Comparison of ENCODE assay signal across 2 cellular contexts in the genomic region with DNA sequence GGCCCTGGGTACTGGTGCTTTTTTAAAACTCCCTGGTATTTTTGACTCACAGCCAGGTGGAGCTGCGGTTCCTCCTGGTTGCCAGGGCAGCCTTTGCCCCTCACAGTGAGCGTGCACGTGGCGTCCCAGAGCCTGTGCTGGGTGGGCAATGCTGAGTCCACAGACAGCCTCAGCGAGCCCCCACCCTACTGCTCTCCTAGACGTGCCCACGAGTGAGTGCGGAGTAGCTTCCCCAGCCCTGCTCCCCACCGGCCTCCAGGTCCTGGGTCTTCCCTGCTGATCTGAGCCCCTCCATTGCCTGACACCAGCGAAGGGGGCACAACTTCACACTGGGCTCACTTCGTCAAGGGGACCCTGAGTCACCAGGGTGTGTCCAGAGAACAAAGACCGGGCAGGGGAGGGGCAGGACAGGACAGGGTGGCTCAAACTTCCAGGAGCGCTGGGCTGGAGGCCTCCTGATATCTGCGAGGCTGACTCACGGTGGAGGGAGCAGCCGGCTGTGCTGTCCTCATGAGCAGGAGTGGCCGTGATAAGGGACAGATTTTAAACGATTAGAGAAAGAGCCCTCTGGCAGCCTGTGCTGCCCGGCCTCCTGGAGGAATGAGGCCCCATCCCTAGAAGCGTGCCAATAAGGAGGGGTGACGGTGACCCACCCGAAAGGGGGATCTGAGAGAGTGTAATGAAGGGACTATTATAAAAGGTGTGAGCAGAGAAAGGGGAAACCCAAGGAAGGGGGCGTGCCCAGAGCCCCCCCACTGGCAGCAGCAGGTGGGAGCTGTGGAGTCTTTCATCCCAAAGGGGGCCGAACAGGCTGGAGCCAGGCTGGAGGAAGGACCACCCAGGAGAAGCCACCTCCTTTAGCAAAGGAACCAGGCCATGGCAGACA.
TF ChIP-seq lines count a peak whose summit lies in the region.

No MANE protein-coding gene starts in this region.

TF ChIP-seq in SK-N-SH, 30 proteins besides CTCF, POLR2A, EP300 and RAD21 (continued from another document):
- TF ChIP-seq, protein P1, sequence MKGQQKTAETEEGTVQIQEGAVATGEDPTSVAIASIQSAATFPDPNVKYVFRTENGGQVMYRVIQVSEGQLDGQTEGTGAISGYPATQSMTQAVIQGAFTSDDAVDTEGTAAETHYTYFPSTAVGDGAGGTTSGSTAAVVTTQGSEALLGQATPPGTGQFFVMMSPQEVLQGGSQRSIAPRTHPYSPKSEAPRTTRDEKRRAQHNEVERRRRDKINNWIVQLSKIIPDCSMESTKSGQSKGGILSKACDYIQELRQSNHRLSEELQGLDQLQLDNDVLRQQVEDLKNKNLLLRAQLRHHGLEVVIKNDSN (IDR thresholded peaks at IDR 0.05; ENCODE audit: borderline replicate concordance, low read depth): no peak
- TF ChIP-seq GATA2 (CRISPR knock-in tag; IDR thresholded peaks at IDR 0.05): 0 out of 2 replicates have a peak, but pooled peaks have one; percentile 15

TF ChIP-seq in SK-N-SH treated with all-trans-retinoic acid at 6 μM for 48 hours, 23 proteins besides CTCF, POLR2A, EP300 and RAD21 (continued from another document):
- TF ChIP-seq, protein P2, sequence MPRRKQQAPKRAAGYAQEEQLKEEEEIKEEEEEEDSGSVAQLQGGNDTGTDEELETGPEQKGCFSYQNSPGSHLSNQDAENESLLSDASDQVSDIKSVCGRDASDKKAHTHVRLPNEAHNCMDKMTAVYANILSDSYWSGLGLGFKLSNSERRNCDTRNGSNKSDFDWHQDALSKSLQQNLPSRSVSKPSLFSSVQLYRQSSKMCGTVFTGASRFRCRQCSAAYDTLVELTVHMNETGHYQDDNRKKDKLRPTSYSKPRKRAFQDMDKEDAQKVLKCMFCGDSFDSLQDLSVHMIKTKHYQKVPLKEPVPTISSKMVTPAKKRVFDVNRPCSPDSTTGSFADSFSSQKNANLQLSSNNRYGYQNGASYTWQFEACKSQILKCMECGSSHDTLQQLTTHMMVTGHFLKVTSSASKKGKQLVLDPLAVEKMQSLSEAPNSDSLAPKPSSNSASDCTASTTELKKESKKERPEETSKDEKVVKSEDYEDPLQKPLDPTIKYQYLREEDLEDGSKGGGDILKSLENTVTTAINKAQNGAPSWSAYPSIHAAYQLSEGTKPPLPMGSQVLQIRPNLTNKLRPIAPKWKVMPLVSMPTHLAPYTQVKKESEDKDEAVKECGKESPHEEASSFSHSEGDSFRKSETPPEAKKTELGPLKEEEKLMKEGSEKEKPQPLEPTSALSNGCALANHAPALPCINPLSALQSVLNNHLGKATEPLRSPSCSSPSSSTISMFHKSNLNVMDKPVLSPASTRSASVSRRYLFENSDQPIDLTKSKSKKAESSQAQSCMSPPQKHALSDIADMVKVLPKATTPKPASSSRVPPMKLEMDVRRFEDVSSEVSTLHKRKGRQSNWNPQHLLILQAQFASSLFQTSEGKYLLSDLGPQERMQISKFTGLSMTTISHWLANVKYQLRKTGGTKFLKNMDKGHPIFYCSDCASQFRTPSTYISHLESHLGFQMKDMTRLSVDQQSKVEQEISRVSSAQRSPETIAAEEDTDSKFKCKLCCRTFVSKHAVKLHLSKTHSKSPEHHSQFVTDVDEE (CRISPR knock-in tag; IDR thresholded peaks at IDR 0.05): no peak
- TF ChIP-seq ZNF70 (CRISPR knock-in tag; IDR thresholded peaks at IDR 0.05): no peak
- no peak for TF ChIP-seq ISL1 (CRISPR knock-in tag; IDR thresholded peaks at IDR 0.05)
- TF ChIP-seq ZNF565 (CRISPR knock-in tag; conservative IDR thresholded peaks at IDR 0.05; ENCODE audit: low read depth): no peak
- no peak for TF ChIP-seq SNAI2 (CRISPR knock-in tag; IDR thresholded peaks at IDR 0.05)
- TF ChIP-seq ZFP30 (CRISPR knock-in tag; IDR thresholded peaks at IDR 0.05): no peak
- no peak for TF ChIP-seq RARB (CRISPR knock-in tag; IDR thresholded peaks at IDR 0.05)
- no peak for TF ChIP-seq TCF4 (CRISPR knock-in tag; IDR thresholded peaks at IDR 0.05; ENCODE audit: borderline replicate concordance)
- TF ChIP-seq, protein P3, sequence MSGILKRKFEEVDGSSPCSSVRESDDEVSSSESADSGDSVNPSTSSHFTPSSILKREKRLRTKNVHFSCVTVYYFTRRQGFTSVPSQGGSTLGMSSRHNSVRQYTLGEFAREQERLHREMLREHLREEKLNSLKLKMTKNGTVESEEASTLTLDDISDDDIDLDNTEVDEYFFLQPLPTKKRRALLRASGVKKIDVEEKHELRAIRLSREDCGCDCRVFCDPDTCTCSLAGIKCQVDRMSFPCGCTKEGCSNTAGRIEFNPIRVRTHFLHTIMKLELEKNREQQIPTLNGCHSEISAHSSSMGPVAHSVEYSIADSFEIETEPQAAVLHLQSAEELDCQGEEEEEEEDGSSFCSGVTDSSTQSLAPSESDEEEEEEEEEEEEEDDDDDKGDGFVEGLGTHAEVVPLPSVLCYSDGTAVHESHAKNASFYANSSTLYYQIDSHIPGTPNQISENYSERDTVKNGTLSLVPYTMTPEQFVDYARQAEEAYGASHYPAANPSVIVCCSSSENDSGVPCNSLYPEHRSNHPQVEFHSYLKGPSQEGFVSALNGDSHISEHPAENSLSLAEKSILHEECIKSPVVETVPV (CRISPR knock-in tag; IDR thresholded peaks at IDR 0.05): no peak
- no peak for TF ChIP-seq GLIS3 (CRISPR knock-in tag; IDR thresholded peaks at IDR 0.05)
- no peak for TF ChIP-seq TOX (CRISPR knock-in tag; IDR thresholded peaks at IDR 0.05; ENCODE audit: borderline replicate concordance)
- no peak for TF ChIP-seq ARNTL (CRISPR knock-in tag; IDR thresholded peaks at IDR 0.05; ENCODE audit: borderline replicate concordance, low read depth)
- no peak for TF ChIP-seq ZFP3 (CRISPR knock-in tag; IDR thresholded peaks at IDR 0.05)
- no peak for TF ChIP-seq ZC3H10 (CRISPR knock-in tag; IDR thresholded peaks at IDR 0.05)
- TF ChIP-seq, protein P4, sequence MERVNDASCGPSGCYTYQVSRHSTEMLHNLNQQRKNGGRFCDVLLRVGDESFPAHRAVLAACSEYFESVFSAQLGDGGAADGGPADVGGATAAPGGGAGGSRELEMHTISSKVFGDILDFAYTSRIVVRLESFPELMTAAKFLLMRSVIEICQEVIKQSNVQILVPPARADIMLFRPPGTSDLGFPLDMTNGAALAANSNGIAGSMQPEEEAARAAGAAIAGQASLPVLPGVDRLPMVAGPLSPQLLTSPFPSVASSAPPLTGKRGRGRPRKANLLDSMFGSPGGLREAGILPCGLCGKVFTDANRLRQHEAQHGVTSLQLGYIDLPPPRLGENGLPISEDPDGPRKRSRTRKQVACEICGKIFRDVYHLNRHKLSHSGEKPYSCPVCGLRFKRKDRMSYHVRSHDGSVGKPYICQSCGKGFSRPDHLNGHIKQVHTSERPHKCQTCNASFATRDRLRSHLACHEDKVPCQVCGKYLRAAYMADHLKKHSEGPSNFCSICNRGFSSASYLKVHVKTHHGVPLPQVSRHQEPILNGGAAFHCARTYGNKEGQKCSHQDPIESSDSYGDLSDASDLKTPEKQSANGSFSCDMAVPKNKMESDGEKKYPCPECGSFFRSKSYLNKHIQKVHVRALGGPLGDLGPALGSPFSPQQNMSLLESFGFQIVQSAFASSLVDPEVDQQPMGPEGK (CRISPR knock-in tag; IDR thresholded peaks at IDR 0.05; ENCODE audit: borderline replicate concordance): no peak
- no peak for TF ChIP-seq BACH2 (CRISPR knock-in tag; IDR thresholded peaks at IDR 0.05; ENCODE audit: borderline replicate concordance)
- TF ChIP-seq OSR1 (CRISPR knock-in tag; IDR thresholded peaks at IDR 0.05): no peak
